ENCODE assay signal across 1 cellular context in genomic region chr5:10588779-10589447, GRCh38.
TF ChIP-seq lines count a peak whose summit lies in the region.

No MANE protein-coding gene starts in this region.

TF ChIP-seq in K562, 482 proteins besides CTCF, POLR2A, EP300 and RAD21 (continued from another document and continues in another):
- TF ChIP-seq, protein P1, sequence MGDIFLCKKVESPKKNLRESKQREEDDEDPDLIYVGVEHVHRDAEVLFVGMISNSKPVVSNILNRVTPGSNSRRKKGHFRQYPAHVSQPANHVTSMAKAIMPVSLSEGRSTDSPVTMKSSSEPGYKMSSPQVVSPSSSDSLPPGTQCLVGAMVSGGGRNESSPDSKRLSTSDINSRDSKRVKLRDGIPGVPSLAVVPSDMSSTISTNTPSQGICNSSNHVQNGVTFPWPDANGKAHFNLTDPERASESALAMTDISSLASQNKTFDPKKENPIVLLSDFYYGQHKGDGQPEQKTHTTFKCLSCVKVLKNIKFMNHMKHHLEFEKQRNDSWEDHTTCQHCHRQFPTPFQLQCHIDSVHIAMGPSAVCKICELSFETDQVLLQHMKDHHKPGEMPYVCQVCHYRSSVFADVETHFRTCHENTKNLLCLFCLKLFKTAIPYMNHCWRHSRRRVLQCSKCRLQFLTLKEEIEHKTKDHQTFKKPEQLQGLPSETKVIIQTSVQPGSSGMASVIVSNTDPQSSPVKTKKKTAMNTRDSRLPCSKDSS (IDR thresholded peaks at IDR 0.05; ENCODE audit: low read depth, partially characterized antibody), result no peak
- no peak for TF ChIP-seq E2F1 (CRISPR knock-in tag; IDR thresholded peaks at IDR 0.05)
- no peak for TF ChIP-seq RFX5 (IDR thresholded peaks at IDR 0.05; ENCODE audit: low read depth, low read length)
- TF ChIP-seq, protein P2, sequence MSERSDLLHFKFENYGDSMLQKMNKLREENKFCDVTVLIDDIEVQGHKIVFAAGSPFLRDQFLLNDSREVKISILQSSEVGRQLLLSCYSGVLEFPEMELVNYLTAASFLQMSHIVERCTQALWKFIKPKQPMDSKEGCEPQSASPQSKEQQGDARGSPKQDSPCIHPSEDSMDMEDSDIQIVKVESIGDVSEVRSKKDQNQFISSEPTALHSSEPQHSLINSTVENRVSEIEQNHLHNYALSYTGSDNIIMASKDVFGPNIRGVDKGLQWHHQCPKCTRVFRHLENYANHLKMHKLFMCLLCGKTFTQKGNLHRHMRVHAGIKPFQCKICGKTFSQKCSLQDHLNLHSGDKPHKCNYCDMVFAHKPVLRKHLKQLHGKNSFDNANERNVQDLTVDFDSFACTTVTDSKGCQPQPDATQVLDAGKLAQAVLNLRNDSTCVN (CRISPR knock-in tag; IDR thresholded peaks at IDR 0.05), result no peak
- no peak for TF ChIP-seq CHCHD3 (CRISPR knock-in tag; IDR thresholded peaks at IDR 0.05)
- TF ChIP-seq ZNF830 (CRISPR knock-in tag; IDR thresholded peaks at IDR 0.05), result no peak
- TF ChIP-seq SAP30 (IDR thresholded peaks at IDR 0.05; ENCODE audit: borderline replicate concordance, insufficient read depth, low read depth, low read length, poor library complexity, severe bottlenecking), result no peak
- no peak for TF ChIP-seq TAF15 (IDR thresholded peaks at IDR 0.05; ENCODE audit: low read depth, low read length)
- no peak for TF ChIP-seq SP2 (IDR thresholded peaks at IDR 0.05; ENCODE audit: extremely low read depth, low read depth, low read length, poor library complexity, severe bottlenecking)
- TF ChIP-seq POLR2AphosphoS2 (IDR thresholded peaks at IDR 0.05; ENCODE audit: low read length), result no peak
- TF ChIP-seq XRCC4 (IDR thresholded peaks at IDR 0.05; ENCODE audit: extremely low read depth, insufficient read depth, insufficient read length), result no peak
- TF ChIP-seq FOXM1 (IDR thresholded peaks at IDR 0.05; ENCODE audit: low read depth), result peak; percentile 95
- TF ChIP-seq FOXM1 (CRISPR knock-in tag; IDR thresholded peaks at IDR 0.05; ENCODE audit: low read depth), result no peak
- TF ChIP-seq SAFB (IDR thresholded peaks at IDR 0.05; ENCODE audit: borderline replicate concordance, low read depth, low read length), result no peak
- TF ChIP-seq, protein P3, sequence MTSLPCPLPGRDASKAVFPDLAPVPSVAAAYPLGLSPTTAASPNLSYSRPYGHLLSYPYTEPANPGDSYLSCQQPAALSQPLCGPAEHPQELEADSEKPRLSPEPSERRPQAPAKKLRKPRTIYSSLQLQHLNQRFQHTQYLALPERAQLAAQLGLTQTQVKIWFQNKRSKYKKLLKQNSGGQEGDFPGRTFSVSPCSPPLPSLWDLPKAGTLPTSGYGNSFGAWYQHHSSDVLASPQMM (CRISPR knock-in tag; IDR thresholded peaks at IDR 0.05), result no peak
- peak; percentile 18; the same call in 1 of the 2 replicates for TF ChIP-seq ZBTB40 (IDR thresholded peaks at IDR 0.05)
- no peak for TF ChIP-seq ZBTB40 (CRISPR knock-in tag; IDR thresholded peaks at IDR 0.05)
- no peak for TF ChIP-seq BRD4 (IDR thresholded peaks at IDR 0.05)
- 0 out of 2 replicates have a peak, but pooled peaks have one; percentile 20 for TF ChIP-seq RBFOX2 (IDR thresholded peaks at IDR 0.05; ENCODE audit: low read depth, low read length)
- no peak for TF ChIP-seq FOXP1 (CRISPR knock-in tag; IDR thresholded peaks at IDR 0.05)
- TF ChIP-seq SAFB2 (IDR thresholded peaks at IDR 0.05; ENCODE audit: borderline replicate concordance, low read depth, low read length, severe bottlenecking), result no peak
- no peak for TF ChIP-seq CEBPG (CRISPR knock-in tag; IDR thresholded peaks at IDR 0.05)
- TF ChIP-seq CEBPG (tag; conservative IDR thresholded peaks at IDR 0.05 in 1 of 2, IDR thresholded peaks at IDR 0.05 in 1 of 2), result no peak
- TF ChIP-seq, protein P4, sequence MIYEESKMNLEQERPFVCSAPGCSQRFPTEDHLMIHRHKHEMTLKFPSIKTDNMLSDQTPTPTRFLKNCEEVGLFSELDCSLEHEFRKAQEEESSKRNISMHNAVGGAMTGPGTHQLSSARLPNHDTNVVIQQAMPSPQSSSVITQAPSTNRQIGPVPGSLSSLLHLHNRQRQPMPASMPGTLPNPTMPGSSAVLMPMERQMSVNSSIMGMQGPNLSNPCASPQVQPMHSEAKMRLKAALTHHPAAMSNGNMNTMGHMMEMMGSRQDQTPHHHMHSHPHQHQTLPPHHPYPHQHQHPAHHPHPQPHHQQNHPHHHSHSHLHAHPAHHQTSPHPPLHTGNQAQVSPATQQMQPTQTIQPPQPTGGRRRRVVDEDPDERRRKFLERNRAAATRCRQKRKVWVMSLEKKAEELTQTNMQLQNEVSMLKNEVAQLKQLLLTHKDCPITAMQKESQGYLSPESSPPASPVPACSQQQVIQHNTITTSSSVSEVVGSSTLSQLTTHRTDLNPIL (CRISPR knock-in tag; IDR thresholded peaks at IDR 0.05), result no peak
- TF ChIP-seq SMARCA5 (IDR thresholded peaks at IDR 0.05), result peak; percentile 41; the same call in 1 of the 2 replicates
- peak; percentile 99 for TF ChIP-seq PML (IDR thresholded peaks at IDR 0.05; ENCODE audit: low read length)
- peak; percentile 98 for TF ChIP-seq STAT5A (IDR thresholded peaks at IDR 0.05; ENCODE audit: borderline replicate concordance, low read length)
- peak; percentile 94 for TF ChIP-seq NEUROD1 (IDR thresholded peaks at IDR 0.05; ENCODE audit: borderline replicate concordance, low read depth, low read length, partially characterized antibody)
- peak; percentile 87 for TF ChIP-seq MYNN (IDR thresholded peaks at IDR 0.05)
- no peak for TF ChIP-seq MYNN (CRISPR knock-in tag; IDR thresholded peaks at IDR 0.05)
- no peak for TF ChIP-seq SREBF2 (CRISPR knock-in tag; IDR thresholded peaks at IDR 0.05)
- no peak for TF ChIP-seq KAT2B (IDR thresholded peaks at IDR 0.05; ENCODE audit: low read depth, low read length)
- peak; percentile 93 for TF ChIP-seq MTA1 (IDR thresholded peaks at IDR 0.05; ENCODE audit: borderline replicate concordance)
- TF ChIP-seq CBFA2T3 (IDR thresholded peaks at IDR 0.05), result peak; percentile 99
- TF ChIP-seq, protein P5, sequence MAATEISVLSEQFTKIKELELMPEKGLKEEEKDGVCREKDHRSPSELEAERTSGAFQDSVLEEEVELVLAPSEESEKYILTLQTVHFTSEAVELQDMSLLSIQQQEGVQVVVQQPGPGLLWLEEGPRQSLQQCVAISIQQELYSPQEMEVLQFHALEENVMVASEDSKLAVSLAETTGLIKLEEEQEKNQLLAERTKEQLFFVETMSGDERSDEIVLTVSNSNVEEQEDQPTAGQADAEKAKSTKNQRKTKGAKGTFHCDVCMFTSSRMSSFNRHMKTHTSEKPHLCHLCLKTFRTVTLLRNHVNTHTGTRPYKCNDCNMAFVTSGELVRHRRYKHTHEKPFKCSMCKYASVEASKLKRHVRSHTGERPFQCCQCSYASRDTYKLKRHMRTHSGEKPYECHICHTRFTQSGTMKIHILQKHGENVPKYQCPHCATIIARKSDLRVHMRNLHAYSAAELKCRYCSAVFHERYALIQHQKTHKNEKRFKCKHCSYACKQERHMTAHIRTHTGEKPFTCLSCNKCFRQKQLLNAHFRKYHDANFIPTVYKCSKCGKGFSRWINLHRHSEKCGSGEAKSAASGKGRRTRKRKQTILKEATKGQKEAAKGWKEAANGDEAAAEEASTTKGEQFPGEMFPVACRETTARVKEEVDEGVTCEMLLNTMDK (IDR thresholded peaks at IDR 0.05; ENCODE audit: borderline replicate concordance, insufficient read depth, low read depth, low read length, poor library complexity, severe bottlenecking), result no peak
- peak; percentile 87; the same call in 1 of the 2 replicates for TF ChIP-seq ZNF609 (CRISPR knock-in tag; IDR thresholded peaks at IDR 0.05; ENCODE audit: borderline replicate concordance)
